ENCODE assay signal across 1 cellular context in genomic region chr19:11375143-11375948, GRCh38.
TF ChIP-seq lines count a peak whose summit lies in the region.

No MANE protein-coding gene starts in this region.

TF ChIP-seq in HepG2, 621 proteins besides CTCF, POLR2A, EP300 and RAD21 (continued from another document and continues in another):
- no peak for TF ChIP-seq ZNF276 (CRISPR knock-in tag; IDR thresholded peaks at IDR 0.05; ENCODE audit: low read depth)
- peak; percentile 73 for TF ChIP-seq ZNF687 (CRISPR knock-in tag; IDR thresholded peaks at IDR 0.05)
- peak; percentile 53; the same call in 1 of the 2 replicates for TF ChIP-seq ZNF230 (CRISPR knock-in tag; IDR thresholded peaks at IDR 0.05)
- TF ChIP-seq ZNF225 (CRISPR knock-in tag; IDR thresholded peaks at IDR 0.05): 0 out of 2 replicates have a peak, but pooled peaks have one; percentile 59
- TF ChIP-seq TCF12 (IDR thresholded peaks at IDR 0.05): no peak
- no peak for TF ChIP-seq TCF12 (CRISPR knock-in tag; IDR thresholded peaks at IDR 0.05)
- 0 out of 2 replicates have a peak, but pooled peaks have one; percentile 51 for TF ChIP-seq ZNF143 (CRISPR knock-in tag; IDR thresholded peaks at IDR 0.05)
- TF ChIP-seq PHF20 (CRISPR knock-in tag; IDR thresholded peaks at IDR 0.05): peak; percentile 51; the same call in 1 of the 2 replicates
- peak; percentile 54 for TF ChIP-seq ZFY (CRISPR knock-in tag; IDR thresholded peaks at IDR 0.05)
- no peak; the same call in 1 of the 2 replicates for TF ChIP-seq ZBTB7B (CRISPR knock-in tag; IDR thresholded peaks at IDR 0.05)
- TF ChIP-seq ADNP (CRISPR knock-in tag; IDR thresholded peaks at IDR 0.05): no peak
- no peak for TF ChIP-seq ZNF883 (CRISPR knock-in tag; IDR thresholded peaks at IDR 0.05; ENCODE audit: not compliant biosample characterization)
- no peak for TF ChIP-seq ZNF205 (CRISPR knock-in tag; IDR thresholded peaks at IDR 0.05)
- TF ChIP-seq MATR3 (CRISPR knock-in tag; IDR thresholded peaks at IDR 0.05): no peak
- 0 out of 2 replicates have a peak, but pooled peaks have one; percentile 29 for TF ChIP-seq ZNF34 (CRISPR knock-in tag; IDR thresholded peaks at IDR 0.05; ENCODE audit: borderline replicate concordance)
- TF ChIP-seq ZNF503 (CRISPR knock-in tag; IDR thresholded peaks at IDR 0.05): no peak
- TF ChIP-seq ZNF263 (CRISPR knock-in tag; IDR thresholded peaks at IDR 0.05): no peak
- peak; percentile 34; the same call in 1 of the 2 replicates for TF ChIP-seq ELF1 (CRISPR knock-in tag; IDR thresholded peaks at IDR 0.05)
- 0 out of 2 replicates have a peak, but pooled peaks have one; percentile 36 for TF ChIP-seq ZNF256 (CRISPR knock-in tag; conservative IDR thresholded peaks at IDR 0.05)
- no peak for TF ChIP-seq TERF1 (CRISPR knock-in tag; IDR thresholded peaks at IDR 0.05)
- TF ChIP-seq ZHX2 (IDR thresholded peaks at IDR 0.05; ENCODE audit: low read depth): no peak
- TF ChIP-seq ZHX2 (CRISPR knock-in tag; IDR thresholded peaks at IDR 0.05; ENCODE audit: borderline replicate concordance): no peak
- no peak for TF ChIP-seq CEBPZ (IDR thresholded peaks at IDR 0.05; ENCODE audit: low read length)
- TF ChIP-seq KAT7 (CRISPR knock-in tag; IDR thresholded peaks at IDR 0.05; ENCODE audit: borderline replicate concordance): peak; percentile 63
- TF ChIP-seq ZNF318 (CRISPR knock-in tag; IDR thresholded peaks at IDR 0.05): 0 out of 2 replicates have a peak, but pooled peaks have one; percentile 89
- TF ChIP-seq TOPORS (CRISPR knock-in tag; IDR thresholded peaks at IDR 0.05): no peak
